Comparison of ENCODE assay signal across 8 cellular contexts in the genomic region with DNA sequence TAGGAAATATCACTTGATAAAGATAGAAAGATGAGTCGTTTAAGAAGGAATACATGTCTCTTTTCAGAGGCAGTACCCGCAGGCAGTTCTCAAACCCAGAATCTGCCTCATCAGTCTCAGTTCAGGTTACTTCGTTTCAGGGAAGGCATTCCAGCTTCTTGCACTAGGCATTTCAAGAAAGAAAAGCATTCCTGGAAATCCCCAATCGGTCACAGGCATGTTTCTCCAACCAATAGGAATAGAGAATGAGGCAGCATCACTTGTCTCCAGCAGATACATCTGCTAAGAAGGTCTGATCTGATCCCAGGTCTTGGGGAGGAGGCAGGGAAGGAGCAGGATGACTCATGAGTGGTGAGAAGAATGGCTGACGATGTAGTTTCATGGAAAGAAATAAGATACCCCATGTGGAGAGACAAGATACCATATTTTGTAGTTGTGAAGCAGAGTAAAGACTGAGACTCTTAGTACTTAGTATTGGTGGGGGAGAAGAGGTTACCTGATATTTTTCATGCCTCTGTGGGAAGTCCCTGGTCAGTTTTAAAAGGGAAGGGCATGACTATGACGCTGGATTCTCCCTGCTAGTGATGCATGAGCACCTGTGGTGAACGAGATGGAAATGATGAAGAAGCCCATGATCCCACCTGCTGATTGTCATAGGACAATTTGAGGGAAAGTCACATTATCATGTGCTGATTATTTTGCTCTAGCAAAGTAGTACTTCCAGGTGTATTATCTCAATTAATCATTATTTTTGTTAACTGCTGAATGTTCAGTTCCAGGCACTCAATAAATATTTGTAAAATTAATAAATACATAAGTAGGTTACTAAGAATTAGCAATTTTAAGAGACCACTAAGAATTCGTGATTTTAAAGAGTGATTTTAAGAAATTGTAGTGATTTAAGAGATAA. TPM values are rescaled to one million over a fixed set of nuclear protein-coding genes. Genes with fewer than 3 reads are reported as not detected.
A peak's percentile ranks its signal among the peaks of the same experiment; 100 is the strongest.
DNase-seq lines count a peak whose midpoint lies in the region; ATAC-seq and TF ChIP-seq lines count a peak whose summit lies in the region.

No MANE protein-coding gene starts in this region.

- H3K4me3 Mint-ChIP-seq in CD14-positive monocyte: no peak overlapping the region
- no peak overlapping the region for H3K4me3 Mint-ChIP-seq in naive thymus-derived CD8-positive, alpha-beta T cell

- POLR2A ChIA-PET in naive thymus-derived CD8-positive, alpha-beta T cell (lab: Charles Lee): no interaction called here

- DNase-seq in CD14-positive monocyte (ENCODE audit: low spot score) (peak; percentile 52), NCI-H82 (lab: John Stamatoyannopoulos, UW) (peak; percentile 87), fibroblast of peridontal ligament (ENCODE audit: extremely low read depth) (peak; percentile 94), posterior vena cava (ENCODE audit: low spot score) (no peak)
- DNase-seq in activated T-cell treated with anti-CD3 and anti-CD28 coated beads, Interleukin-2, amount 50 U/mL, for 1 hour: peak; percentile 21
- DNase-seq in naive thymus-derived CD8-positive, alpha-beta T cell: peak in 9 of 10 donors; percentile 35 to 77 (median 59)

- H3K9me3 Mint-ChIP-seq in CD14-positive monocyte: no peaks in the 10 kb centered on the region
- no peaks in the 10 kb centered on the region for H3K9me3 Mint-ChIP-seq in naive thymus-derived CD8-positive, alpha-beta T cell

- peaks cover 0 to 10% of the 10 kb centered on the region in 2 donors for H3K36me3 Mint-ChIP-seq in CD14-positive monocyte
- H3K36me3 Mint-ChIP-seq in naive thymus-derived CD8-positive, alpha-beta T cell: no peaks in the 10 kb centered on the region

- TF ChIP-seq CTCF in CD14-positive monocyte (IDR thresholded peaks at IDR 0.05): no peak

- H3K4me1 Mint-ChIP-seq in CD14-positive monocyte: peaks cover 28% of the 10 kb centered on the region
- peaks cover 0 to 30% (median 1%) of the 10 kb centered on the region in 4 donors for H3K4me1 Mint-ChIP-seq in naive thymus-derived CD8-positive, alpha-beta T cell

- intact Hi-C loops in CD14-positive monocyte (cut with micrococcal nuclease) (no loop called here), posterior vena cava (cut with DNase I) (no loop called here)

- H3K27ac Mint-ChIP-seq in CD14-positive monocyte: no peak overlapping the region
- no peak overlapping the region for H3K27ac Mint-ChIP-seq in naive thymus-derived CD8-positive, alpha-beta T cell

- ATAC-seq in GM18873 (IDR thresholded peaks at IDR 0.05; ENCODE audit: low FRiP score, unreplicated experiment) (peak; percentile 84), HG03064 (IDR thresholded peaks at IDR 0.05; ENCODE audit: low read depth, unreplicated experiment) (peak; percentile 86)
- peak; percentile 80 to 99 for ATAC-seq in naive thymus-derived CD8-positive, alpha-beta T cell

- H3K27me3 Mint-ChIP-seq in CD14-positive monocyte (ENCODE audit: low read depth in 3 of 3): peaks cover 0 to 3% (median 0%) of the 10 kb centered on the region in 3 donors
- H3K27me3 Mint-ChIP-seq in naive thymus-derived CD8-positive, alpha-beta T cell: peaks cover 0 to 7% (median 0%) of the 10 kb centered on the region in 5 donors

RNA-seq across cellular contexts. Expression of gene HLA-DRB1, which starts 20.3 kb away (rescaled TPM):
- polyA plus RNA-seq in CD14-positive monocyte: 1,000 to 10,000 TPM; 2,645 to 2,792 TPM
- total RNA-seq in naive thymus-derived CD8-positive, alpha-beta T cell: 10 to 100 TPM; 22.0 to 23.9 TPM
- polyA plus RNA-seq in naive thymus-derived CD8-positive, alpha-beta T cell: 100 to 1,000 TPM in 1 of 3 donors, 10 to 100 TPM in 1, 1 to 10 TPM in 1; 1.1 to 127 (median 11.5) TPM
- 10 to 100 TPM; 78.2 to 91.3 TPM for total RNA-seq in posterior vena cava

RNA-seq across cellular contexts. Expression of gene HLA-DQA1, which starts 27.2 kb away (rescaled TPM):
- 100 to 1,000 TPM in 1 of 2 donors, 10 to 100 TPM in 1; 98.1 to 191 TPM for polyA plus RNA-seq in CD14-positive monocyte
- 10 to 100 TPM; 13.7 to 15.5 TPM for total RNA-seq in naive thymus-derived CD8-positive, alpha-beta T cell
- polyA plus RNA-seq in naive thymus-derived CD8-positive, alpha-beta T cell: 10 to 100 TPM in 1 of 3 donors, 1 to 10 TPM in 1, not detected in 1; 1.6 to 11.0 TPM
- 10 to 100 TPM in 1 of 2 donors, 1 to 10 TPM in 1; 8.7 to 10.8 TPM for total RNA-seq in posterior vena cava

RNA-seq across cellular contexts. Expression of gene HLA-DQB1, which starts 56.5 kb away (rescaled TPM):
- polyA plus RNA-seq in CD14-positive monocyte: 100 to 1,000 TPM; 246 to 638 TPM
- total RNA-seq in naive thymus-derived CD8-positive, alpha-beta T cell: 10 to 100 TPM; 13.6 to 17.0 TPM
- polyA plus RNA-seq in naive thymus-derived CD8-positive, alpha-beta T cell: 10 to 100 TPM in 1 of 3 donors, 1 to 10 TPM in 2; 1.4 to 22.9 (median 5.9) TPM
- total RNA-seq in posterior vena cava: 10 to 100 TPM in 1 of 2 donors, 1 to 10 TPM in 1; 4.2 to 13.8 TPM
